In the genomic region with DNA sequence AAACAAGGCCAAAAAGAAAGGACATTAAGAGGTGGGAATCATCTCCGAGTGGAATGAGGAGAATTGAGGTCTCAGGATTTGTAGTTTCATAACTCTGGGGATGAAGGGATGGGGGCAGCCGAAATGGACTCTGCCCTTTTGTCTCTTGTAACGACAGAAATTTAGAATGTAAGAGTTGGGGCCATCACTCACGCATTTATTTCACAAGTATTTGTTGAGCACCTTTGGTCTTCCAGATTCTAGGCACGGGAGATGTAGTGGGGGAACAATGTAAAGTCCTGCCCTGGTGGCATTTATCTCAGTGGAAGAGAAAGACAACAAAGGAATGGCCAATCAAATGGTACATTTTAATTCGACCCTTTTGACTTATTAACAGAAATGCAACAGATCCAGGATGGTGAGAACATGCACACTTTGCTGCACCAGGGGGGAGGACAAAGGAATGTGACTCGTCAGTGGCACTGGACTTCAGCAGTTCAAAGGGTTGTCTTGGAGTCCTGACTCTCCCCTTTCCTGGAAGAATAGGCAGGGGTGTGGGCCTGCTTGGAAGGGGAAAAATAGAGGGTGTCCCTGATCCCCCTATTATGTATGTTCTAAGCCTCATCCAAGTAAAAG, we compare ENCODE assay signal across 14 cellular contexts.
DNase-seq lines count a peak whose midpoint lies in the region; ATAC-seq and TF ChIP-seq lines count a peak whose summit lies in the region.
"Had no signal": no experiment of that assay in that cellular context is flagged by ENCODE, and none has a peak within 500 bp of the region (broad histone marks: within the 10 kb centered on the region; RNA-seq: fewer than 3 reads in every experiment).

No MANE protein-coding gene starts in this region.

- ATAC-seq in stimulated activated naive CD8-positive, alpha-beta T cell treated with anti-CD3 and anti-CD28 coated beads, Interleukin-15, amount 100 ng/mL, for 72 hours = no peak
- ATAC-seq in CD4-positive, alpha-beta T cell (ENCODE audit: poor library complexity) = no peak

- H3K4me1 Mint-ChIP-seq in stimulated activated naive CD8-positive, alpha-beta T cell treated with anti-CD3 and anti-CD28 coated beads, Interleukin-15, Interleukin-2, amounts not matched to agents 100 ng/mL and 50 ng/mL, for 24 hours (ENCODE audit: low read depth) = peaks cover 55% of the 10 kb centered on the region
- H3K4me1 Mint-ChIP-seq in stimulated activated naive CD8-positive, alpha-beta T cell treated with anti-CD3 and anti-CD28 coated beads, Interleukin-15, amount 100 ng/mL, for 72 hours = peaks cover 23% of the 10 kb centered on the region
- H3K4me1 Mint-ChIP-seq in activated CD4-positive, alpha-beta memory T cell treated with anti-CD3 and anti-CD28 coated beads, Interleukin-2, amount 10 ng/mL, durations not matched to agents 7 days and 5 days = peaks cover 56% of the 10 kb centered on the region
- peaks cover 23% of the 10 kb centered on the region for H3K4me1 Mint-ChIP-seq in CD4-positive, alpha-beta T cell (ENCODE audit: low read depth)

- peak overlapping the region; percentile 38 for H3K27ac Mint-ChIP-seq in stimulated activated naive CD8-positive, alpha-beta T cell treated with anti-CD3 and anti-CD28 coated beads, Interleukin-15, Interleukin-2, amounts not matched to agents 100 ng/mL and 50 ng/mL, for 24 hours
- H3K27ac Mint-ChIP-seq in stimulated activated naive CD8-positive, alpha-beta T cell treated with anti-CD3 and anti-CD28 coated beads, Interleukin-15, amount 100 ng/mL, for 72 hours = no peak overlapping the region
- peak overlapping the region; percentile 87 for H3K27ac Mint-ChIP-seq in activated CD4-positive, alpha-beta memory T cell treated with anti-CD3 and anti-CD28 coated beads, Interleukin-2, amount 10 ng/mL, durations not matched to agents 7 days and 5 days
- H3K27ac Mint-ChIP-seq in CD4-positive, alpha-beta T cell = no peak overlapping the region

- no peak overlapping the region for H3K4me3 Mint-ChIP-seq in stimulated activated naive CD8-positive, alpha-beta T cell treated with anti-CD3 and anti-CD28 coated beads, Interleukin-15, Interleukin-2, amounts not matched to agents 100 ng/mL and 50 ng/mL, for 24 hours
- H3K4me3 Mint-ChIP-seq in stimulated activated naive CD8-positive, alpha-beta T cell treated with anti-CD3 and anti-CD28 coated beads, Interleukin-15, amount 100 ng/mL, for 72 hours = no peak overlapping the region
- H3K4me3 Mint-ChIP-seq in activated CD4-positive, alpha-beta memory T cell treated with anti-CD3 and anti-CD28 coated beads, Interleukin-2, amount 10 ng/mL, durations not matched to agents 7 days and 5 days = no peak overlapping the region
- H3K4me3 Mint-ChIP-seq in CD4-positive, alpha-beta T cell = no peak overlapping the region

- no peak overlapping the region for H3K4me3 ChIP-seq in foreskin fibroblast (ENCODE audit: low read depth in 1 of 2, low read length in 2 of 2)
- H3K4me3 ChIP-seq: BLaER1, left ventricle myocardium inferior had no signal

- H3K27ac ChIP-seq in CD4-positive, alpha-beta T cell (ENCODE audit: low read depth, low read length) = no peak overlapping the region
- H3K27ac ChIP-seq: BLaER1, left ventricle myocardium inferior had no signal

- no peak for TF ChIP-seq CTCF in foreskin fibroblast (IDR thresholded peaks at IDR 0.05; ENCODE audit: low read depth, low read length)
- TF ChIP-seq CTCF in CD4-positive, alpha-beta T cell (IDR thresholded peaks at IDR 0.05) = no peak

- DNase-seq in stimulated activated naive CD8-positive, alpha-beta T cell treated with anti-CD3 and anti-CD28 coated beads, Interleukin-15, amount 100 ng/mL, for 72 hours = no peak
- DNase-seq in activated CD4-positive, alpha-beta memory T cell treated with anti-CD3 and anti-CD28 coated beads, Interleukin-2, amount 10 ng/mL, durations not matched to agents 7 days and 5 days = no peak
- DNase-seq in foreskin fibroblast (peak; percentile 29 to 36), MV-4-11 (lab: John Stamatoyannopoulos, UW) (no peak), NOMO-1 treated with DMSO at 0.1 percent for 48 hours (lab: John Stamatoyannopoulos, UW; ENCODE audit: unreplicated experiment) (no peak), NCI-H1092 treated with DMSO at 0.1 percent for 48 hours (lab: John Stamatoyannopoulos, UW) (no peak)
- DNase-seq in CD4-positive, alpha-beta T cell = no peak
- DNase-seq: GF-D8, left ventricle myocardium inferior, NCI-H446 treated with DMSO at 0.1 percent for 48 hours, occipital lobe, SHP77 had no signal

- no peaks in the 10 kb centered on the region for H3K9me3 ChIP-seq in CD4-positive, alpha-beta T cell (ENCODE audit: control insufficient read depth, low read length)
- H3K9me3 ChIP-seq: BLaER1, left ventricle myocardium inferior had no signal

- H3K27me3 Mint-ChIP-seq in stimulated activated naive CD8-positive, alpha-beta T cell treated with anti-CD3 and anti-CD28 coated beads, Interleukin-15, Interleukin-2, amounts not matched to agents 100 ng/mL and 50 ng/mL, for 24 hours = peaks cover 31% of the 10 kb centered on the region
- peaks cover 34% of the 10 kb centered on the region for H3K27me3 Mint-ChIP-seq in stimulated activated naive CD8-positive, alpha-beta T cell treated with anti-CD3 and anti-CD28 coated beads, Interleukin-15, amount 100 ng/mL, for 72 hours
- no peaks in the 10 kb centered on the region for H3K27me3 Mint-ChIP-seq in activated CD4-positive, alpha-beta memory T cell treated with anti-CD3 and anti-CD28 coated beads, Interleukin-2, amount 10 ng/mL, durations not matched to agents 7 days and 5 days
- H3K27me3 Mint-ChIP-seq in CD4-positive, alpha-beta T cell = peaks cover 13% of the 10 kb centered on the region

- CTCF ChIA-PET in activated CD4-positive, alpha-beta memory T cell treated with anti-CD3 and anti-CD28 coated beads, Interleukin-2, amount 10 ng/mL, durations not matched to agents 7 days and 5 days (lab: Charles Lee) = no interaction called here
- CTCF ChIA-PET in CD4-positive, alpha-beta T cell (lab: Charles Lee) = no interaction called here

- POLR2A ChIA-PET in activated CD4-positive, alpha-beta memory T cell treated with anti-CD3 and anti-CD28 coated beads, Interleukin-2, amount 10 ng/mL, durations not matched to agents 7 days and 5 days (lab: Charles Lee) = interaction anchor here (1.2 kb wide), 1 partner anchor 8 kb away, joined by 3 read pairs; no protein-coding TSS in a partner anchor
- POLR2A ChIA-PET in CD4-positive, alpha-beta T cell (lab: Charles Lee) = no interaction called here

- H3K27me3 ChIP-seq in CD4-positive, alpha-beta T cell (ENCODE audit: control insufficient read depth, insufficient read depth, low read length) = no peaks in the 10 kb centered on the region
- H3K27me3 ChIP-seq: BLaER1 had no signal

- no peaks in the 10 kb centered on the region for H3K9me3 Mint-ChIP-seq in stimulated activated naive CD8-positive, alpha-beta T cell treated with anti-CD3 and anti-CD28 coated beads, Interleukin-15, Interleukin-2, amounts not matched to agents 100 ng/mL and 50 ng/mL, for 24 hours
- H3K9me3 Mint-ChIP-seq in stimulated activated naive CD8-positive, alpha-beta T cell treated with anti-CD3 and anti-CD28 coated beads, Interleukin-15, amount 100 ng/mL, for 72 hours = no peaks in the 10 kb centered on the region
- H3K9me3 Mint-ChIP-seq in activated CD4-positive, alpha-beta memory T cell treated with anti-CD3 and anti-CD28 coated beads, Interleukin-2, amount 10 ng/mL, durations not matched to agents 7 days and 5 days = peaks cover under 1% of the 10 kb centered on the region
- H3K9me3 Mint-ChIP-seq in CD4-positive, alpha-beta T cell = no peaks in the 10 kb centered on the region

- H3K36me3 Mint-ChIP-seq in stimulated activated naive CD8-positive, alpha-beta T cell treated with anti-CD3 and anti-CD28 coated beads, Interleukin-15, Interleukin-2, amounts not matched to agents 100 ng/mL and 50 ng/mL, for 24 hours (ENCODE audit: low read depth) = no peaks in the 10 kb centered on the region
- no peaks in the 10 kb centered on the region for H3K36me3 Mint-ChIP-seq in activated CD4-positive, alpha-beta memory T cell treated with anti-CD3 and anti-CD28 coated beads, Interleukin-2, amount 10 ng/mL, durations not matched to agents 7 days and 5 days (ENCODE audit: low read depth)
- no peaks in the 10 kb centered on the region for H3K36me3 Mint-ChIP-seq in CD4-positive, alpha-beta T cell (ENCODE audit: low read depth)

- intact Hi-C loops in CD4-positive, alpha-beta T cell (cut with DNase I, micrococcal nuclease) = no loop called here

Comparison
In these comparisons a context has a peak if more than half of its experiments do, and no peak if none do; other contexts are left out.
1. H3K27ac Mint-ChIP-seq: peak in stimulated activated naive CD8-positive, alpha-beta T cell treated with anti-CD3 and anti-CD28 coated beads, Interleukin-15, Interleukin-2, amounts not matched to agents 100 ng/mL and 50 ng/mL, for 24 hours (single experiment) and activated CD4-positive, alpha-beta memory T cell treated with anti-CD3 and anti-CD28 coated beads, Interleukin-2, amount 10 ng/mL, durations not matched to agents 7 days and 5 days (single experiment); none in stimulated activated naive CD8-positive, alpha-beta T cell treated with anti-CD3 and anti-CD28 coated beads, Interleukin-15, amount 100 ng/mL, for 72 hours (0 of 2) and CD4-positive, alpha-beta T cell (single experiment).
2. DNase-seq: peak in foreskin fibroblast (2 of 2); none in stimulated activated naive CD8-positive, alpha-beta T cell treated with anti-CD3 and anti-CD28 coated beads, Interleukin-15, amount 100 ng/mL, for 72 hours (0 of 2), activated CD4-positive, alpha-beta memory T cell treated with anti-CD3 and anti-CD28 coated beads, Interleukin-2, amount 10 ng/mL, durations not matched to agents 7 days and 5 days (single experiment), CD4-positive, alpha-beta T cell (0 of 10), MV-4-11 (single experiment), NOMO-1 treated with DMSO at 0.1 percent for 48 hours (single experiment) and NCI-H1092 treated with DMSO at 0.1 percent for 48 hours (single experiment).